Comparison of ENCODE assay signal across 32 cellular contexts in the genomic region with DNA sequence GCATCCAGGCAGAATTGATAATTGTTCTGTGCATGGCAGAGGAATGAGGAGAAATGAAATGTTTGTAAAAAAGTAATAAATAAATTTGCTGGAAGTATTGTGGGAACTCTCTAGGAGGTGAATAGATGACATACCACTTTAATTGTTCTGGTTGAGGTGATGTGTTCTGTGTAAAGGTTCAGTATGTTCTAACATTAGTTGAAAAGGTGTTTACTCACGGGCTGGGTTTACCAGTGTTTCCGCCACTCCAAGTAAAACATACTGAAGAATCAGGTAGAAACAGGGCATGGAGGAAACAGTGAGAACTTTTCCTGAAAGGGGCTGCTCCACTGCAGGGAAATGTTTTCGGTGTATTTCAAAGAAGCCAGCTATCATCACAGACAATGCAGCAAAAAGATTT. TPM values are rescaled to one million over a fixed set of nuclear protein-coding genes. Genes with fewer than 3 reads are reported as not detected.
"Had no signal": no experiment of that assay in that cellular context is flagged by ENCODE, and none has a peak within 500 bp of the region (broad histone marks: within the 10 kb centered on the region; RNA-seq: fewer than 3 reads in every experiment).

No MANE protein-coding gene starts in this region.

- H3K36me3 Mint-ChIP-seq: mesothelial cell of epicardium had no signal

- H3K9me3 ChIP-seq: colonic mucosa, esophagus squamous epithelium, gastrocnemius medialis, heart right ventricle, left lung, lower lobe of right lung, mucosa of descending colon had no signal

- H3K27me3 ChIP-seq: colonic mucosa, esophagus squamous epithelium, gastrocnemius medialis, heart right ventricle, left lung had no signal

- H3K36me3 ChIP-seq: colonic mucosa, esophagus squamous epithelium, gastrocnemius medialis, heart right ventricle, left lung, lower lobe of right lung had no signal

- H3K27me3 Mint-ChIP-seq: dendritic cell treated with granulocyte-macrophage colony-stimulating factor and Interleukin-4, amounts not matched to agents 40 ng/mL and 50 ng/mL, for 4 days; effector memory CD8-positive, alpha-beta T cell had no signal

- H3K4me1 ChIP-seq: colonic mucosa, esophagus squamous epithelium, gastrocnemius medialis, heart right ventricle, left lung, lower lobe of right lung had no signal

- H3K4me1 Mint-ChIP-seq: endodermal cell, mesothelial cell of epicardium had no signal

- H3K4me3 Mint-ChIP-seq: dendritic cell treated with granulocyte-macrophage colony-stimulating factor and Interleukin-4, amounts not matched to agents 40 ng/mL and 50 ng/mL, for 4 days; effector memory CD8-positive, alpha-beta T cell; endodermal cell; mesothelial cell of epicardium had no signal

- H3K27ac ChIP-seq: colonic mucosa, epithelial cell of prostate, esophagus squamous epithelium, gastrocnemius medialis, heart right ventricle, left lung, lower lobe of right lung had no signal

- H3K9me3 Mint-ChIP-seq: dendritic cell treated with granulocyte-macrophage colony-stimulating factor and Interleukin-4, amounts not matched to agents 40 ng/mL and 50 ng/mL, for 4 days; endodermal cell; mesothelial cell of epicardium had no signal

- H3K27ac Mint-ChIP-seq: dendritic cell treated with granulocyte-macrophage colony-stimulating factor and Interleukin-4, amounts not matched to agents 40 ng/mL and 50 ng/mL, for 4 days; effector memory CD8-positive, alpha-beta T cell; endodermal cell; mesothelial cell of epicardium had no signal

- H3K4me3 ChIP-seq: colonic mucosa, esophagus squamous epithelium, gastrocnemius medialis, heart right ventricle, left lung, lower lobe of right lung, mucosa of descending colon had no signal

- ATAC-seq: effector memory CD8-positive, alpha-beta T cell; esophagus mucosa; gastrocnemius medialis; heart right ventricle; left cardiac atrium; left lung; left ventricle myocardium superior; lower lobe of right lung; mucosa of descending colon had no signal

- DNase-seq: colonic mucosa; cortex of kidney; effector CD8-positive, alpha-beta T cell; effector memory CD8-positive, alpha-beta T cell; endodermal cell; erythroblast; esophagus squamous epithelium; foreskin fibroblast; foreskin melanocyte; gastrocnemius medialis; glutamatergic neuron; head of caudate nucleus; heart right ventricle; hippocampal formation; left cardiac atrium; left lung; left ventricle myocardium superior; lower lobe of right lung; mesenchymal stem cell; mucosa of descending colon had no signal

RNA-seq across cellular contexts. Expression of a gene that starts 53.3 kb away (rescaled TPM):
- total RNA-seq: chondrocyte, colonic mucosa, dermis microvascular lymphatic vessel endothelial cell, endodermal cell, esophagus mucosa, esophagus squamous epithelium, gastrocnemius medialis, glomerular endothelial cell, heart right ventricle, kidney epithelial cell, left cardiac atrium, left lung, left ventricle myocardium superior, lower leg skin, lower lobe of right lung, lung microvascular endothelial cell, mesothelial cell of epicardium, mucosa of descending colon, myocyte had no signal
- polyA plus RNA-seq: heart right ventricle, keratinocyte had no signal
